In the genomic region with DNA sequence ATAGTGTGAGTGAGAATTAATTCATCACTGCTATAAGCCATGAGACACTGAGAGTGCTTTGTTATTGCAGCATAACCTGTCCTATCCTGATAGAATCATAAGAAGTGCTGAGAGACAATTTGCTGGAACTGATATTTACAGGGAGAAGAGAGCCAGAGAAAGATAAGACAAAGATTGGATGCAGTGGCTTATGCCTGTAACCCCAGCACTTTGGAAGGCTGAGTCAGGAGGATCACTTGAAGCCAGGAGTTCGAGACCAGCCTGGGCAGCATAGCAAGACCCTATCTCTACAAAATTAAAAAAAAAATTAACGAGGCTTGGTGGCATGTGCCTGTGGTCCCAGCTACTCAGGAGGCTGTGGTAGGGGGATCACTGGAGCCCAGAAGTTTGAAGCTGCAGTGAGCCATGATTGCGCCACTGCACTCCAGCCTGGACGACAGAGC, we compare ENCODE assay signal across 10 cellular contexts. TPM values are rescaled to one million over a fixed set of nuclear protein-coding genes. Genes with fewer than 3 reads are reported as not detected.
A peak's percentile ranks its signal among the peaks of the same experiment; 100 is the strongest.
DNase-seq lines count a peak whose midpoint lies in the region; FAIRE-seq and TF ChIP-seq lines count a peak whose summit lies in the region.
"Had no signal": no experiment of that assay in that cellular context is flagged by ENCODE, and none has a peak within 500 bp of the region (broad histone marks: within the 10 kb centered on the region; RNA-seq: fewer than 3 reads in every experiment).

No MANE protein-coding gene starts in this region.

- no peaks in the 10 kb centered on the region for H3K9me3 ChIP-seq in kidney (ENCODE audit: control insufficient read depth in 1 of 2, low read length in 2 of 2)
- H3K9me3 ChIP-seq in suprapubic skin: no peaks in the 10 kb centered on the region

- peak overlapping the region; percentile 65 for H3K4me3 Mint-ChIP-seq in activated CD4-positive, alpha-beta T cell treated with anti-CD3 and anti-CD28 coated beads, Interleukin-2, amount 10 ng/mL, durations not matched to agents 7 days and 5 days
- H3K4me3 Mint-ChIP-seq in activated CD4-positive, alpha-beta memory T cell treated with anti-CD3 and anti-CD28 coated beads for 36 hours: peak overlapping the region; percentile 54

- WGBS in suprapubic skin: over 99% methylated on average over 4 of the region's 4 CpGs

- peaks cover 29% of the 10 kb centered on the region for H3K36me3 Mint-ChIP-seq in activated CD4-positive, alpha-beta T cell treated with anti-CD3 and anti-CD28 coated beads, Interleukin-2, amount 10 ng/mL, durations not matched to agents 7 days and 5 days (ENCODE audit: low read depth)
- H3K36me3 Mint-ChIP-seq in activated CD4-positive, alpha-beta memory T cell treated with anti-CD3 and anti-CD28 coated beads for 36 hours: peaks cover 4% of the 10 kb centered on the region

- no peaks in the 10 kb centered on the region for H3K27me3 Mint-ChIP-seq in activated CD4-positive, alpha-beta T cell treated with anti-CD3 and anti-CD28 coated beads, Interleukin-2, amount 10 ng/mL, durations not matched to agents 7 days and 5 days
- H3K27me3 Mint-ChIP-seq in activated CD4-positive, alpha-beta memory T cell treated with anti-CD3 and anti-CD28 coated beads for 36 hours: no peaks in the 10 kb centered on the region

- H3K27me3 ChIP-seq in suprapubic skin: no peaks in the 10 kb centered on the region

- DNase-seq in activated CD4-positive, alpha-beta T cell treated with anti-CD3 and anti-CD28 coated beads, Interleukin-2, amount 10 ng/mL, durations not matched to agents 7 days and 5 days: no peak
- DNase-seq in activated CD4-positive, alpha-beta T cell treated with anti-CD3 and anti-CD28 coated beads, Interleukin-2, amount 50 U/mL, for 4 hours: no peak
- DNase-seq in activated CD4-positive, alpha-beta memory T cell treated with anti-CD3 and anti-CD28 coated beads for 36 hours: no peak
- DNase-seq in kidney (no peak), suprapubic skin (ENCODE audit: low spot score in 2 of 2) (no peak), G401 (ENCODE audit: low spot score) (no peak), GM13976 (ENCODE audit: low spot score) (no peak)
- DNase-seq in stimulated activated CD4-positive, alpha-beta T cell treated with anti-CD3 and anti-CD28 coated beads, Interleukin-4, amount 100 ng/mL, for 1 hour: no peak
- DNase-seq: NCI-H2107 had no signal

- peaks cover 85% of the 10 kb centered on the region for H3K4me1 Mint-ChIP-seq in activated CD4-positive, alpha-beta T cell treated with anti-CD3 and anti-CD28 coated beads, Interleukin-2, amount 10 ng/mL, durations not matched to agents 7 days and 5 days
- peaks cover 73% of the 10 kb centered on the region for H3K4me1 Mint-ChIP-seq in activated CD4-positive, alpha-beta memory T cell treated with anti-CD3 and anti-CD28 coated beads for 36 hours (ENCODE audit: low read depth)

- no peak overlapping the region for H3K9ac ChIP-seq in kidney (ENCODE audit: low read length in 2 of 2)

- TF ChIP-seq EP300 in suprapubic skin (IDR thresholded peaks at IDR 0.05): no peak

- CTCF ChIA-PET in activated CD4-positive, alpha-beta T cell treated with anti-CD3 and anti-CD28 coated beads, Interleukin-2, amount 10 ng/mL, durations not matched to agents 7 days and 5 days (lab: Charles Lee): no interaction called here
- CTCF ChIA-PET in activated CD4-positive, alpha-beta memory T cell treated with anti-CD3 and anti-CD28 coated beads for 36 hours (lab: Charles Lee): no interaction called here

- intact Hi-C loops in activated CD4-positive, alpha-beta memory T cell treated with anti-CD3 and anti-CD28 coated beads for 36 hours (cut with micrococcal nuclease): loop anchor here (1.0 kb wide), 4 partner anchors 15 to 95 kb away; partner anchors contain the start of gene P2RX4
- intact Hi-C loops in kidney (cut with DNase I): no loop called here

- H3K4me1 ChIP-seq in kidney (ENCODE audit: control insufficient read depth in 1 of 2, insufficient read depth in 1 of 2, low read depth in 1 of 2, low read length in 2 of 2) (peaks cover 4 to 5% of the 10 kb centered on the region in 2 donors), suprapubic skin (peaks cover 70% of the 10 kb centered on the region)

- POLR2A ChIA-PET in activated CD4-positive, alpha-beta T cell treated with anti-CD3 and anti-CD28 coated beads, Interleukin-2, amount 10 ng/mL, durations not matched to agents 7 days and 5 days (lab: Charles Lee): no interaction called here
- POLR2A ChIA-PET in activated CD4-positive, alpha-beta memory T cell treated with anti-CD3 and anti-CD28 coated beads for 36 hours (lab: Charles Lee): interaction anchor here (0.6 to 1.5 kb wide), 3 partner anchors 74 to 110 kb away, joined by 3 to 5 read pairs (median 4); no protein-coding TSS in a partner anchor

- no peak for FAIRE-seq in kidney (lab: Jason Lieb, UNC)

- H3K27ac Mint-ChIP-seq in activated CD4-positive, alpha-beta T cell treated with anti-CD3 and anti-CD28 coated beads, Interleukin-2, amount 10 ng/mL, durations not matched to agents 7 days and 5 days: peak overlapping the region; percentile 94
- H3K27ac Mint-ChIP-seq in activated CD4-positive, alpha-beta memory T cell treated with anti-CD3 and anti-CD28 coated beads for 36 hours: peak overlapping the region; percentile 98

- in situ Hi-C loops in G401 (cut with HindIII; ENCODE audit: low sequenced_read_pairs) (no loop called here), GM13976 (cut with MboI; ENCODE audit: low sequenced_read_pairs, unreplicated experiment) (no loop called here)

- peaks cover 8% of the 10 kb centered on the region for H3K9me3 Mint-ChIP-seq in activated CD4-positive, alpha-beta T cell treated with anti-CD3 and anti-CD28 coated beads, Interleukin-2, amount 10 ng/mL, durations not matched to agents 7 days and 5 days
- H3K9me3 Mint-ChIP-seq in activated CD4-positive, alpha-beta memory T cell treated with anti-CD3 and anti-CD28 coated beads for 36 hours: peaks cover 2% of the 10 kb centered on the region

- H3K36me3 ChIP-seq in kidney (ENCODE audit: control insufficient read depth in 1 of 2, insufficient read depth in 2 of 2, low read length in 2 of 2): no peaks in the 10 kb centered on the region
- H3K36me3 ChIP-seq in suprapubic skin: no peaks in the 10 kb centered on the region

- no peak overlapping the region for H3K4me3 ChIP-seq in kidney (ENCODE audit: low read length in 2 of 2)
- H3K4me3 ChIP-seq in suprapubic skin: no peak overlapping the region

- H3K27ac ChIP-seq in kidney (ENCODE audit: low read depth in 2 of 2, low read length in 2 of 2) (peak overlapping the region; percentile 14 to 29), suprapubic skin (peak overlapping the region; percentile 80)

- no peak for TF ChIP-seq POLR2A in suprapubic skin (IDR thresholded peaks at IDR 0.05)

- TF ChIP-seq CTCF in kidney (IDR thresholded peaks at IDR 0.05; ENCODE audit: borderline replicate concordance, extremely low read depth, insufficient read depth) (no peak), suprapubic skin (IDR thresholded peaks at IDR 0.05) (no peak), GM13976 (IDR thresholded peaks at IDR 0.05; ENCODE audit: borderline replicate concordance, control extremely low read depth, extremely low read depth, insufficient read depth, missing control alignments) (no peak)

RNA-seq across cellular contexts. Expression of gene P2RX7, which starts 3.0 kb away (rescaled TPM):
- total RNA-seq in activated CD4-positive, alpha-beta T cell treated with anti-CD3 and anti-CD28 coated beads, Interleukin-2, amount 10 ng/mL, durations not matched to agents 7 days and 5 days: 10 to 100 TPM; 19.8 to 21.4 TPM
- 10 to 100 TPM; 11.3 to 12.2 TPM for total RNA-seq in activated CD4-positive, alpha-beta memory T cell treated with anti-CD3 and anti-CD28 coated beads for 36 hours
- 3.5 TPM for total RNA-seq in kidney
- 0.45 TPM for polyA plus RNA-seq in kidney (ENCODE audit: insufficient read depth, low read depth, low replicate concordance)
- 10 to 100 TPM; 14.0 to 65.7 (median 19.2) TPM for total RNA-seq in suprapubic skin
- total RNA-seq in G401 (2014; rRNA removed; shearing (Covaris generic)): not detected in 2 replicates
- total RNA-seq: HT1080 had no signal
